Comparison of ENCODE assay signal across 7 cellular contexts in the genomic region with DNA sequence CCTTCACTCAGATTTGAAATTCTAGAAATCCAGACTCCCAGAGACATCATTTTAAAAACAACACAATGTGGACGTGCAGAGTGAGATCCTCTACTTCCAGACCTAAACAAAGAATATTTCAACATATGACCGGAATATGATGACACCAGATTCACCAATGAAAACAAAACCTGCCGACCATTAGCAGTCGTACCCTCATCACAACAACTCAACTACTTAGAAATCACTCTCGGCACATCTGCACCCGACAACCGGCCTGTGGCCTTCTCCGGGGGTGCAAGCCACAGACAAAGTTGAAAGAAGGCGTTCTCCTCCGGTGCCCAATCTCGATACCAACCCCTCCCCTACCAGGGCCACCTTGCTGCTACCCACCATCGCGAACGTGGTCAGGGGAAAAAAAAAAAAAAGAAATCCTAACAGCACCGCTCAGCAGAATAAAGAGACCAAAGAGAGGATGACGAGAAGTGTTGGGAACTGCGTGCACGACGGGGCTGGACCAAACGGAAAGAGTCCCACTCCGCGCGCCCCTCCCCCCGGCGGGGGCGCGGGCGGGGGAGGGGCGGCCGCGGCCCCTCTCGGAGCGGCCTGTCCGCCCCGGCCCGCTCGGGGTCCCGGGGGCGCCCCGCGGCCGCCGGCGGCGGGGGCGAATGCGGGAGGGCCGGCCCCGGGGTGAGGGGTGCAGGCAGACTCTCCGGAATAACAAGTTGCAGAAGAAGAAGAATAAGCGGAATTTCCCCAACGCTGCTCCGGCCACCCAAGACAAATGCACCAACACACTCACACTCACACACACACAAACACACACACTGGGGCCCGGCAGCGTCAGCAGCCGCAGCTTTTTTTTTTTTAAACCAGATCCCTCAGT. TPM values are rescaled to one million over a fixed set of nuclear protein-coding genes. Genes with fewer than 3 reads are reported as not detected.
DNase-seq lines count a peak whose midpoint lies in the region; ATAC-seq and TF ChIP-seq lines count a peak whose summit lies in the region.

No MANE protein-coding gene starts in this region.

- H3K27ac ChIP-seq in HUES64 (ENCODE audit: low read depth, low read length) = peak overlapping the region; percentile 90; the same call in 1 of the 2 replicates
- H3K27ac ChIP-seq in heart right ventricle = peak overlapping the region; percentile 72 to 97 (median 94)
- peak overlapping the region; percentile 97 for H3K27ac ChIP-seq in vagina

- in situ Hi-C loops in SK-MEL-5 (cut with HindIII; ENCODE audit: low pct_unique_long_range_greater_than_20kb, low sequenced_read_pairs) = no loop called here

- TF ChIP-seq POLR2A in GM18505 (IDR thresholded peaks at IDR 0.05; ENCODE audit: borderline replicate concordance, extremely low read depth, insufficient read depth, insufficient read length) = peak; percentile 63
- TF ChIP-seq POLR2A in vagina (IDR thresholded peaks at IDR 0.05) = no peak

- no peaks in the 10 kb centered on the region for H3K9me3 Mint-ChIP-seq in activated naive CD8-positive, alpha-beta T cell treated with anti-CD3 and anti-CD28 coated beads, Interleukin-2, amount 50 U/mL, for 24 hours
- H3K9me3 Mint-ChIP-seq in progenitor cell of endocrine pancreas (ENCODE audit: low read depth) = no peaks in the 10 kb centered on the region

- WGBS in HUES64 = 1% methylated on average over 53 of the region's 56 CpGs
- 0% methylated on average over 50 to 56 of the region's 56 CpGs for WGBS in heart right ventricle, 2 donors

- ATAC-seq in GM18505 (IDR thresholded peaks at IDR 0.05; ENCODE audit: unreplicated experiment) = peak; percentile 22
- peak; percentile 27 for ATAC-seq in activated naive CD8-positive, alpha-beta T cell treated with anti-CD3 and anti-CD28 coated beads, Interleukin-2, amount 50 U/mL, for 24 hours
- ATAC-seq in heart right ventricle = peak; percentile 6 to 59 (median 28)

- intact Hi-C loops in heart right ventricle (cut with DNase I) = loop anchor here in 6 of 10 donors (5.0 to 10.0 kb wide), 4 partner anchors 118 to 272 kb away; a partner anchor contains a TSS
- intact Hi-C loops in vagina (cut with DNase I) = loop anchor here (5.0 kb wide), 1 partner anchor 202 kb away; a partner anchor contains a TSS

- peak overlapping the region; percentile 84 for H3K4me3 ChIP-seq in HUES64 (ENCODE audit: low read length)
- peak overlapping the region; percentile 57 to 84 (median 74) for H3K4me3 ChIP-seq in heart right ventricle
- H3K4me3 ChIP-seq in vagina = peak overlapping the region; percentile 67 to 89

- peak overlapping the region; percentile 93 for H3K27ac Mint-ChIP-seq in activated naive CD8-positive, alpha-beta T cell treated with anti-CD3 and anti-CD28 coated beads, Interleukin-2, amount 50 U/mL, for 24 hours
- H3K27ac Mint-ChIP-seq in progenitor cell of endocrine pancreas = peak overlapping the region; percentile 98

- H3K4me1 Mint-ChIP-seq in activated naive CD8-positive, alpha-beta T cell treated with anti-CD3 and anti-CD28 coated beads, Interleukin-2, amount 50 U/mL, for 24 hours = peaks cover 62% of the 10 kb centered on the region
- peaks cover 32% of the 10 kb centered on the region for H3K4me1 Mint-ChIP-seq in progenitor cell of endocrine pancreas (ENCODE audit: low read depth)

- H3K27me3 ChIP-seq in HUES64 (ENCODE audit: insufficient read depth, low read length) (no peaks in the 10 kb centered on the region), heart right ventricle (no peaks in the 10 kb centered on the region), vagina (no peaks in the 10 kb centered on the region)

- DNase-seq in SK-MEL-5 (ENCODE audit: low read depth, low spot score) (peak; percentile 49), heart right ventricle (peak; percentile 53 to 66), progenitor cell of endocrine pancreas (ENCODE audit: low spot score, unreplicated experiment) (peak; percentile 21), vagina (ENCODE audit: extremely low spot score in 2 of 2) (no peak)
- DNase-seq in activated naive CD8-positive, alpha-beta T cell treated with anti-CD3 and anti-CD28 coated beads, Interleukin-2, amount 50 U/mL, for 24 hours = peak; percentile 57

- H3K4me3 Mint-ChIP-seq in activated naive CD8-positive, alpha-beta T cell treated with anti-CD3 and anti-CD28 coated beads, Interleukin-2, amount 50 U/mL, for 24 hours = peak overlapping the region; percentile 93
- peak overlapping the region; percentile 93 for H3K4me3 Mint-ChIP-seq in progenitor cell of endocrine pancreas (ENCODE audit: low read depth)

- H3K36me3 ChIP-seq in HUES64 (ENCODE audit: insufficient read depth, low read length) (no peaks in the 10 kb centered on the region), heart right ventricle (no peaks in the 10 kb centered on the region), vagina (no peaks in the 10 kb centered on the region)

- TF ChIP-seq CTCF in heart right ventricle (IDR thresholded peaks at IDR 0.05) = no peak
- no peak for TF ChIP-seq CTCF in progenitor cell of endocrine pancreas (IDR thresholded peaks at IDR 0.05; ENCODE audit: unreplicated experiment)
- no peak for TF ChIP-seq CTCF in vagina (IDR thresholded peaks at IDR 0.05)

- peak overlapping the region; percentile 71 for H3K9ac ChIP-seq in HUES64 (ENCODE audit: low read depth, low read length)

- H3K9me3 ChIP-seq in HUES64 (ENCODE audit: insufficient read depth, low read depth, low read length) (no peaks in the 10 kb centered on the region), heart right ventricle (no peaks in the 10 kb centered on the region), vagina (no peaks in the 10 kb centered on the region)

- H3K4me1 ChIP-seq in HUES64 (ENCODE audit: insufficient read depth, low read length) (peaks cover 19% of the 10 kb centered on the region), heart right ventricle (peaks cover 0 to 60% (median 46%) of the 10 kb centered on the region in 9 donors), vagina (peaks cover 44% of the 10 kb centered on the region)

- H3K36me3 Mint-ChIP-seq in activated naive CD8-positive, alpha-beta T cell treated with anti-CD3 and anti-CD28 coated beads, Interleukin-2, amount 50 U/mL, for 24 hours (ENCODE audit: low read depth) = peaks cover 2% of the 10 kb centered on the region
- H3K36me3 Mint-ChIP-seq in progenitor cell of endocrine pancreas (ENCODE audit: insufficient read depth) = no peaks in the 10 kb centered on the region

- no peaks in the 10 kb centered on the region for H3K27me3 Mint-ChIP-seq in activated naive CD8-positive, alpha-beta T cell treated with anti-CD3 and anti-CD28 coated beads, Interleukin-2, amount 50 U/mL, for 24 hours
- H3K27me3 Mint-ChIP-seq in progenitor cell of endocrine pancreas = no peaks in the 10 kb centered on the region

RNA-seq across cellular contexts. Expression of a gene that starts 1.7 kb away (rescaled TPM):
- polyA plus RNA-seq in HUES64 (2013, experiment 1 of 2) = 21.8 TPM
- 26.5 TPM for polyA plus RNA-seq in HUES64 (2013, experiment 2 of 2)
- total RNA-seq in SK-MEL-5 (2014; rRNA removed; shearing (Covaris generic)) = 15.2 and 15.3 TPM in 2 replicates
- polyA plus RNA-seq in SK-MEL-5 (2015; cell fraction: cytosol; rRNA removed) = 22.0 and 43.5 TPM in 2 replicates
- polyA plus RNA-seq in SK-MEL-5 (2015; cell fraction: nucleus; rRNA removed) = 35.5 and 45.0 TPM in 2 replicates
- total RNA-seq in heart right ventricle = 10 to 100 TPM; 25.7 to 48.0 (median 38.1) TPM
- polyA plus RNA-seq in heart right ventricle = 10 to 100 TPM in 1 of 2 donors, 1 to 10 TPM in 1; 9.6 to 18.2 TPM
- 65.5 and 70.1 TPM in 2 replicates for total RNA-seq in progenitor cell of endocrine pancreas
- total RNA-seq in vagina = 66.8 TPM

Comparison
In these comparisons a context has a peak if more than half of its experiments do, and no peak if none do; other contexts are left out.
1. DNase-seq: peak in SK-MEL-5 (single experiment), activated naive CD8-positive, alpha-beta T cell treated with anti-CD3 and anti-CD28 coated beads, Interleukin-2, amount 50 U/mL, for 24 hours (single experiment), heart right ventricle (2 of 2) and progenitor cell of endocrine pancreas (single experiment); none in vagina (0 of 2).
2. Peak in every context shown above with its lines, with median percentiles within 50 percentile points of each other: ATAC-seq, H3K27ac ChIP-seq and H3K4me3 ChIP-seq.